34 cellular contexts compared by ENCODE assay signal in genomic region chr11:105618343-105618955, GRCh38. TPM values are rescaled to one million over a fixed set of nuclear protein-coding genes. Genes with fewer than 3 reads are reported as not detected.
"Had no signal": no experiment of that assay in that cellular context is flagged by ENCODE, and none has a peak within 500 bp of the region (broad histone marks: within the 10 kb centered on the region; RNA-seq: fewer than 3 reads in every experiment).

No MANE protein-coding gene starts in this region.

- H3K27ac ChIP-seq: adrenal gland, gastroesophageal sphincter, hepatocyte, pancreas, psoas muscle, sigmoid colon, stomach, tibial nerve, WERI-Rb-1 had no signal

- H3K9me3 ChIP-seq: adrenal gland, gastroesophageal sphincter, pancreas, psoas muscle, sigmoid colon, stomach, tibial nerve had no signal

- H3K4me1 Mint-ChIP-seq: activated CD4-positive, alpha-beta T cell treated with anti-CD3 and anti-CD28 coated beads, Interleukin-2, amount 10 ng/mL, durations not matched to agents 7 days and 5 days; activated naive CD8-positive, alpha-beta T cell treated with anti-CD3 and anti-CD28 coated beads for 36 hours; memory B cell; naive thymus-derived CD4-positive, alpha-beta T cell; stimulated activated naive B cell treated with anti-CD40 and anti-IgM and Interleukin-4, amounts not matched to agents 10 μg/mL and 1 μg/mL and 100 μg/mL, for 72 hours; T-helper 17 cell had no signal

- H3K27me3 ChIP-seq: adrenal gland, sigmoid colon, stomach, tibial nerve had no signal

- H3K4me3 Mint-ChIP-seq: activated CD4-positive, alpha-beta T cell treated with anti-CD3 and anti-CD28 coated beads, Interleukin-2, amount 10 ng/mL, durations not matched to agents 7 days and 5 days; activated CD8-positive, alpha-beta T cell treated with anti-CD3 and anti-CD28 coated beads, Interleukin-2, amount 10 ng/mL, durations not matched to agents 7 days and 5 days; activated naive CD8-positive, alpha-beta T cell treated with anti-CD3 and anti-CD28 coated beads for 36 hours; brain; memory B cell; naive thymus-derived CD4-positive, alpha-beta T cell; stimulated activated naive B cell treated with anti-CD40 and anti-IgM and Interleukin-4, amounts not matched to agents 10 μg/mL and 1 μg/mL and 100 μg/mL, for 72 hours; T-helper 17 cell had no signal

- H3K4me2 ChIP-seq: hepatocyte, smooth muscle cell had no signal

- H3K9me3 Mint-ChIP-seq: activated CD4-positive, alpha-beta T cell treated with anti-CD3 and anti-CD28 coated beads, Interleukin-2, amount 10 ng/mL, durations not matched to agents 7 days and 5 days; activated naive CD8-positive, alpha-beta T cell treated with anti-CD3 and anti-CD28 coated beads for 36 hours; memory B cell; naive thymus-derived CD4-positive, alpha-beta T cell; stimulated activated naive B cell treated with anti-CD40 and anti-IgM and Interleukin-4, amounts not matched to agents 10 μg/mL and 1 μg/mL and 100 μg/mL, for 72 hours had no signal

- DNase-seq: activated CD4-positive, alpha-beta T cell treated with anti-CD3 and anti-CD28 coated beads for 1 hour; activated CD4-positive, alpha-beta T cell treated with anti-CD3 and anti-CD28 coated beads, Interleukin-2, amount 10 ng/mL, durations not matched to agents 7 days and 5 days; activated CD8-positive, alpha-beta T cell treated with anti-CD3 and anti-CD28 coated beads, Interleukin-2, amount 10 ng/mL, durations not matched to agents 7 days and 5 days; activated effector memory CD4-positive, alpha-beta T cell treated with Interleukin-2 at 50 U/mL for 16 hours; activated naive CD4-positive, alpha-beta T cell treated with Interleukin-2 at 50 U/mL for 16 hours; activated naive CD8-positive, alpha-beta T cell treated with anti-CD3 and anti-CD28 coated beads for 36 hours; activated T-cell treated with anti-CD3 and anti-CD28 coated beads for 4 hours; adrenal gland; aorta; kidney; left colon; midbrain; naive thymus-derived CD4-positive, alpha-beta T cell; pancreas; psoas muscle; sigmoid colon; stimulated activated CD4-positive, alpha-beta T cell treated with anti-CD3 and anti-CD28 coated beads, Interleukin-1b, Interleukin-23, amount 100 ng/mL, for 48 hours; stimulated activated CD4-positive, alpha-beta T cell treated with anti-CD3 and anti-CD28 coated beads, Interleukin-4, amount 100 ng/mL, for 4 hours; stimulated activated CD8-positive, alpha-beta memory T cell treated with anti-CD3 and anti-CD28 coated beads, Interleukin-4, amount 100 ng/mL, for 48 hours; stimulated activated naive B cell treated with anti-CD40 and anti-IgM and Interleukin-4, amounts not matched to agents 10 μg/mL and 1 μg/mL and 100 μg/mL, for 72 hours; stomach; T-helper 17 cell; T1000; WERI-Rb-1 had no signal

- H3K4me1 ChIP-seq: adrenal gland, gastroesophageal sphincter, pancreas, psoas muscle, sigmoid colon, stomach, tibial nerve had no signal

- H3K36me3 ChIP-seq: adrenal gland, gastroesophageal sphincter, pancreas, sigmoid colon, stomach, tibial nerve, WERI-Rb-1 had no signal

- ATAC-seq: activated CD8-positive, alpha-beta T cell treated with anti-CD3 and anti-CD28 coated beads, Interleukin-2, amount 10 ng/mL, durations not matched to agents 7 days and 5 days; gastroesophageal sphincter; left colon; naive thymus-derived CD4-positive, alpha-beta T cell; pancreas; psoas muscle; stimulated activated naive B cell treated with anti-CD40 and anti-IgM and Interleukin-4, amounts not matched to agents 10 μg/mL and 1 μg/mL and 100 μg/mL, for 72 hours; T-helper 17 cell had no signal

- H3K27ac Mint-ChIP-seq: activated CD4-positive, alpha-beta T cell treated with anti-CD3 and anti-CD28 coated beads, Interleukin-2, amount 10 ng/mL, durations not matched to agents 7 days and 5 days; activated CD8-positive, alpha-beta T cell treated with anti-CD3 and anti-CD28 coated beads, Interleukin-2, amount 10 ng/mL, durations not matched to agents 7 days and 5 days; activated naive CD8-positive, alpha-beta T cell treated with anti-CD3 and anti-CD28 coated beads for 36 hours; brain; memory B cell; naive thymus-derived CD4-positive, alpha-beta T cell; stimulated activated naive B cell treated with anti-CD40 and anti-IgM and Interleukin-4, amounts not matched to agents 10 μg/mL and 1 μg/mL and 100 μg/mL, for 72 hours; T-helper 17 cell had no signal

- H3K4me3 ChIP-seq: adrenal gland, gastroesophageal sphincter, hepatocyte, pancreas, psoas muscle, sigmoid colon, smooth muscle cell, stomach, tibial nerve had no signal

- FAIRE-seq: endothelial cell of umbilical vein, kidney, pancreas had no signal

- H3K36me3 Mint-ChIP-seq: activated naive CD8-positive, alpha-beta T cell treated with anti-CD3 and anti-CD28 coated beads for 36 hours; memory B cell; naive thymus-derived CD4-positive, alpha-beta T cell; stimulated activated naive B cell treated with anti-CD40 and anti-IgM and Interleukin-4, amounts not matched to agents 10 μg/mL and 1 μg/mL and 100 μg/mL, for 72 hours had no signal

- H2AFZ ChIP-seq: hepatocyte had no signal

- H3K79me2 ChIP-seq: hepatocyte had no signal

RNA-seq across cellular contexts. Expression of gene GRIA4, which starts 8.6 kb away (rescaled TPM):
- total RNA-seq: activated CD4-positive, alpha-beta T cell treated with anti-CD3 and anti-CD28 coated beads, Interleukin-2, amount 10 ng/mL, durations not matched to agents 7 days and 5 days; activated CD8-positive, alpha-beta T cell treated with anti-CD3 and anti-CD28 coated beads, Interleukin-2, amount 10 ng/mL, durations not matched to agents 7 days and 5 days; activated naive CD8-positive, alpha-beta T cell treated with anti-CD3 and anti-CD28 coated beads for 36 hours; endothelial cell of umbilical vein; kidney; liver; naive thymus-derived CD4-positive, alpha-beta T cell; psoas muscle; T-helper 17 cell; tibial nerve; ureter had no signal
- polyA plus RNA-seq: endothelial cell of umbilical vein; esophagus; liver; naive thymus-derived CD4-positive, alpha-beta T cell; smooth muscle cell had no signal
